ENCODE assay signal across 18 cellular contexts in the genomic region with DNA sequence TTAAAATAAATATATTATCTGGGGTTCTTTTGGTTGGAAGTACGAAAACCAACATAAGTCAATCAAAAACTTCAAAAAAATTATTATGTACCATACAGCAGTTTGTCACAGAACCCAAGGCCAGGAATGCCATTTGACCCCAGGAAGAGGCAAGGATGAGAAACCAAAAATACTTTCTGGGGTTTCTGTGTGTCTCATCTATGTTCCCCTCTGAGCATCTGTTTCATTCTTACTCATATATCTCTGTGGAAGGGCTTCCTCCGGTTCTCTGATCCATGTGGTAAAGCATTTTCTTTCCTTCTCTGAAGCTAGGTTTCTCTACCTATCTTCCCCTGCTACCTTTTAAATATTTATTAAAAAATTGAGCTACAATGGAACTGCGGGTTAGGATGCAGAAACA.
"Had no signal": no experiment of that assay in that cellular context is flagged by ENCODE, and none has a peak within 500 bp of the region (broad histone marks: within the 10 kb centered on the region; RNA-seq: fewer than 3 reads in every experiment).

No MANE protein-coding gene starts in this region.

- H3K4me1 ChIP-seq: gastroesophageal sphincter, left lung, sigmoid colon, upper lobe of left lung had no signal

- H3K27ac ChIP-seq: epithelial cell of prostate, gastroesophageal sphincter, left lung, sigmoid colon, upper lobe of left lung had no signal

- ATAC-seq: activated naive CD4-positive, alpha-beta T cell treated with anti-CD3 and anti-CD28 coated beads, Interleukin-2, amount 50 U/mL, for 72 hours; effector memory CD8-positive, alpha-beta T cell; gastroesophageal sphincter; left lung had no signal

- H3K4me3 Mint-ChIP-seq: activated T-cell treated with anti-CD3 and anti-CD28 coated beads, Interleukin-2, amount 50 U/mL, for 24 hours; brain; central memory CD8-positive, alpha-beta T cell; dendritic cell treated with granulocyte-macrophage colony-stimulating factor and Interleukin-4, amounts not matched to agents 40 ng/mL and 50 ng/mL, for 4 days; effector memory CD8-positive, alpha-beta T cell; memory B cell; nephron progenitor cell; stimulated activated naive CD8-positive, alpha-beta T cell treated with anti-CD3 and anti-CD28 coated beads, Interleukin-15, Interleukin-2, amounts not matched to agents 100 ng/mL and 50 ng/mL, for 24 hours had no signal

- H3K9me3 ChIP-seq: gastroesophageal sphincter, left lung, sigmoid colon, upper lobe of left lung had no signal

- H3K27me3 ChIP-seq: gastroesophageal sphincter, left lung, sigmoid colon, upper lobe of left lung had no signal

- H3K4me3 ChIP-seq: gastroesophageal sphincter, left lung, sigmoid colon, upper lobe of left lung had no signal

- H3K27me3 Mint-ChIP-seq: memory B cell had no signal

- H3K4me1 Mint-ChIP-seq: brain; central memory CD8-positive, alpha-beta T cell; nephron progenitor cell had no signal

- H3K36me3 ChIP-seq: gastroesophageal sphincter, left lung, sigmoid colon, upper lobe of left lung had no signal

- DNase-seq: activated CD4-positive, alpha-beta T cell treated with anti-CD3 and anti-CD28 coated beads, Interleukin-2, amount 50 U/mL, for 4 hours; activated effector memory CD4-positive, alpha-beta T cell treated with anti-CD3 and anti-CD28 coated beads, Interleukin-2, amount 50 U/mL, for 16 hours; activated T-cell treated with anti-CD3 and anti-CD28 coated beads, Interleukin-2, amount 50 U/mL, for 24 hours; amygdala; effector memory CD8-positive, alpha-beta T cell; left lung; nephron progenitor cell; sigmoid colon; stimulated activated CD4-positive, alpha-beta T cell treated with anti-CD3 and anti-CD28 coated beads, Interleukin-12 subunit alpha, Interleukin-12 subunit beta, amount 100 ng/mL, for 4 hours; upper lobe of left lung had no signal

- H3K27ac Mint-ChIP-seq: activated naive CD4-positive, alpha-beta T cell treated with anti-CD3 and anti-CD28 coated beads, Interleukin-2, amount 50 U/mL, for 72 hours; activated T-cell treated with anti-CD3 and anti-CD28 coated beads, Interleukin-2, amount 50 U/mL, for 24 hours; brain; dendritic cell treated with granulocyte-macrophage colony-stimulating factor and Interleukin-4, amounts not matched to agents 40 ng/mL and 50 ng/mL, for 4 days; effector memory CD8-positive, alpha-beta T cell; memory B cell; nephron progenitor cell; stimulated activated naive CD8-positive, alpha-beta T cell treated with anti-CD3 and anti-CD28 coated beads, Interleukin-15, Interleukin-2, amounts not matched to agents 100 ng/mL and 50 ng/mL, for 24 hours had no signal

- H3K36me3 Mint-ChIP-seq: activated naive CD4-positive, alpha-beta T cell treated with anti-CD3 and anti-CD28 coated beads, Interleukin-2, amount 50 U/mL, for 72 hours; brain; memory B cell had no signal

- H3K9me3 Mint-ChIP-seq: activated T-cell treated with anti-CD3 and anti-CD28 coated beads, Interleukin-2, amount 50 U/mL, for 24 hours; brain; central memory CD8-positive, alpha-beta T cell; dendritic cell treated with granulocyte-macrophage colony-stimulating factor and Interleukin-4, amounts not matched to agents 40 ng/mL and 50 ng/mL, for 4 days; effector memory CD8-positive, alpha-beta T cell; memory B cell; nephron progenitor cell; stimulated activated naive CD8-positive, alpha-beta T cell treated with anti-CD3 and anti-CD28 coated beads, Interleukin-15, Interleukin-2, amounts not matched to agents 100 ng/mL and 50 ng/mL, for 24 hours had no signal
